Comparison of ENCODE assay signal across 35 cellular contexts in genomic region chrX:124984140-124984813, GRCh38. TPM values are rescaled to one million over a fixed set of nuclear protein-coding genes. Genes with fewer than 3 reads are reported as not detected.
"Had no signal": no experiment of that assay in that cellular context is flagged by ENCODE, and none has a peak within 500 bp of the region (broad histone marks: within the 10 kb centered on the region; RNA-seq: fewer than 3 reads in every experiment).

No MANE protein-coding gene starts in this region.

- DNase-seq: colonic mucosa; effector CD8-positive, alpha-beta T cell; endodermal cell; foreskin fibroblast; gastrocnemius medialis; heart left ventricle; kidney glomerular epithelial cell; mesenchymal stem cell; mucosa of descending colon; naive B cell; stimulated activated CD4-positive, alpha-beta T cell treated with anti-CD3 and anti-CD28 coated beads, Interleukin-12 subunit alpha, Interleukin-12 subunit beta, amount 100 ng/mL, for 4 hours; stimulated activated CD4-positive, alpha-beta T cell treated with anti-CD3 and anti-CD28 coated beads, Interleukin-1b, Interleukin-23, amount 100 ng/mL, for 48 hours; stimulated activated CD4-positive, alpha-beta T cell treated with anti-CD3 and anti-CD28 coated beads, Interleukin-4, amount 100 ng/mL, for 1 hour; stimulated activated CD8-positive, alpha-beta memory T cell treated with anti-CD3 and anti-CD28 coated beads, Interleukin-4, amount 100 ng/mL, for 48 hours; stimulated activated naive CD4-positive, alpha-beta T cell; stimulated activated naive CD8-positive, alpha-beta T cell treated with anti-CD3 and anti-CD28 coated beads, Interleukin-15, amount 100 ng/mL, for 72 hours; transverse colon; upper lobe of right lung; uterus had no signal

- H3K9me3 ChIP-seq: colonic mucosa, gastrocnemius medialis, heart left ventricle, mucosa of descending colon, suprapubic skin, transverse colon, upper lobe of right lung, uterus had no signal

- H3K27me3 Mint-ChIP-seq: dendritic cell treated with granulocyte-macrophage colony-stimulating factor and Interleukin-4, amounts not matched to agents 40 ng/mL and 50 ng/mL, for 4 days; naive B cell; progenitor cell of endocrine pancreas; stimulated activated naive CD8-positive, alpha-beta T cell treated with anti-CD3 and anti-CD28 coated beads, Interleukin-15, amount 100 ng/mL, for 72 hours had no signal

- FAIRE-seq: islet of Langerhans had no signal

- H3K9me3 Mint-ChIP-seq: dendritic cell treated with granulocyte-macrophage colony-stimulating factor and Interleukin-4, amounts not matched to agents 40 ng/mL and 50 ng/mL, for 4 days; endodermal cell; mesothelial cell of epicardium; nephron; neural progenitor cell; stimulated activated naive CD8-positive, alpha-beta T cell treated with anti-CD3 and anti-CD28 coated beads, Interleukin-15, amount 100 ng/mL, for 72 hours had no signal

- ATAC-seq: esophagus mucosa; gastrocnemius medialis; heart left ventricle; mucosa of descending colon; sciatic nerve; stimulated activated naive CD8-positive, alpha-beta T cell treated with anti-CD3 and anti-CD28 coated beads, Interleukin-15, amount 100 ng/mL, for 72 hours; upper lobe of right lung had no signal

- H3K36me3 Mint-ChIP-seq: mesothelial cell of epicardium, naive B cell, neural progenitor cell had no signal

- H3K4me1 ChIP-seq: colonic mucosa, gastrocnemius medialis, heart left ventricle, neural progenitor cell, parathyroid adenoma, suprapubic skin, transverse colon, upper lobe of right lung, uterus had no signal

- H3K27ac Mint-ChIP-seq: dendritic cell treated with granulocyte-macrophage colony-stimulating factor and Interleukin-4, amounts not matched to agents 40 ng/mL and 50 ng/mL, for 4 days; endodermal cell; mesothelial cell of epicardium; naive B cell; nephron; neural progenitor cell; progenitor cell of endocrine pancreas; stimulated activated naive CD8-positive, alpha-beta T cell treated with anti-CD3 and anti-CD28 coated beads, Interleukin-15, amount 100 ng/mL, for 72 hours had no signal

- H3K4me3 Mint-ChIP-seq: dendritic cell treated with granulocyte-macrophage colony-stimulating factor and Interleukin-4, amounts not matched to agents 40 ng/mL and 50 ng/mL, for 4 days; endodermal cell; mesothelial cell of epicardium; naive B cell; nephron; neural progenitor cell; stimulated activated naive CD8-positive, alpha-beta T cell treated with anti-CD3 and anti-CD28 coated beads, Interleukin-15, amount 100 ng/mL, for 72 hours had no signal

- H3K27me3 ChIP-seq: colonic mucosa, gastrocnemius medialis, heart left ventricle, hepatocyte, neural progenitor cell, suprapubic skin, transverse colon, upper lobe of right lung, uterus had no signal

- H3K27ac ChIP-seq: colonic mucosa, epithelial cell of prostate, gastrocnemius medialis, heart left ventricle, hepatocyte, neural progenitor cell, parathyroid adenoma, suprapubic skin, transverse colon, upper lobe of right lung, uterus had no signal

- H3K4me1 Mint-ChIP-seq: mesothelial cell of epicardium; naive B cell; nephron; neural progenitor cell; stimulated activated naive CD8-positive, alpha-beta T cell treated with anti-CD3 and anti-CD28 coated beads, Interleukin-15, amount 100 ng/mL, for 72 hours had no signal

- H3K36me3 ChIP-seq: colonic mucosa, gastrocnemius medialis, heart left ventricle, neural progenitor cell, suprapubic skin, transverse colon, upper lobe of right lung, uterus had no signal

- H3K4me3 ChIP-seq: colonic mucosa, gastrocnemius medialis, heart left ventricle, hepatocyte, mucosa of descending colon, neural progenitor cell, smooth muscle cell, suprapubic skin, transverse colon, upper lobe of right lung, uterus had no signal

RNA-seq across cellular contexts. Expression of gene TENM1, which starts 20.7 kb away (rescaled TPM):
- total RNA-seq: glomerular endothelial cell, lung microvascular endothelial cell, osteoblast had no signal
